Comparison of ENCODE assay signal across 1 cellular context in the genomic region with DNA sequence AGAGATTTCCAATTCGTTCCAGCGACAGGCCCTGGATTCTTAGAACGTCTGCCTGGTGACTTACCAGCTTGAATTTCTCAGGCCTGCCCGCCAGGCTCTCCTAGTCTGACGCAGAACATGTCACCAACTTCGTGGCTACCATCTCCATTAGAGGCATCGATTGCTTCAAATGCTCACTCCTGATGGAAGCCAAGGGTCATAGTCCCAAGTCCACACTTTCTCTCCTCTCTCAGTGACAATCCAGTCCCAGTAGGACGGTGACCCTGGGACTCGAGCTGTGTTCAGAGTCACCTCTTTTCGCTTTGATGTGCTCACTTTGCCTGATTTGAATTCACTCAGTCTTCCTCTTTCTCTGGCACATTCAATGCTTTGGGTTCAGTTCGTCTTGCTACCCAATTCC.
TF ChIP-seq lines count a peak whose summit lies in the region.

No MANE protein-coding gene starts in this region.

TF ChIP-seq in GM12891, 5 proteins besides CTCF, POLR2A, EP300 and RAD21:
- TF ChIP-seq TAF1 (IDR thresholded peaks at IDR 0.05; ENCODE audit: low read depth, low read length): no peak
- no peak for TF ChIP-seq SPI1 (IDR thresholded peaks at IDR 0.05; ENCODE audit: low read depth, low read length)
- TF ChIP-seq PAX5 (IDR thresholded peaks at IDR 0.05; ENCODE audit: insufficient read depth, low read length, severe bottlenecking): no peak
- no peak for TF ChIP-seq POU2F2 (IDR thresholded peaks at IDR 0.05; ENCODE audit: low read depth, low read length)
- no peak for TF ChIP-seq POLR2AphosphoS5 (IDR thresholded peaks at IDR 0.05; ENCODE audit: low read depth, low read length)
